Comparison of ENCODE assay signal across 8 cellular contexts in the genomic region with DNA sequence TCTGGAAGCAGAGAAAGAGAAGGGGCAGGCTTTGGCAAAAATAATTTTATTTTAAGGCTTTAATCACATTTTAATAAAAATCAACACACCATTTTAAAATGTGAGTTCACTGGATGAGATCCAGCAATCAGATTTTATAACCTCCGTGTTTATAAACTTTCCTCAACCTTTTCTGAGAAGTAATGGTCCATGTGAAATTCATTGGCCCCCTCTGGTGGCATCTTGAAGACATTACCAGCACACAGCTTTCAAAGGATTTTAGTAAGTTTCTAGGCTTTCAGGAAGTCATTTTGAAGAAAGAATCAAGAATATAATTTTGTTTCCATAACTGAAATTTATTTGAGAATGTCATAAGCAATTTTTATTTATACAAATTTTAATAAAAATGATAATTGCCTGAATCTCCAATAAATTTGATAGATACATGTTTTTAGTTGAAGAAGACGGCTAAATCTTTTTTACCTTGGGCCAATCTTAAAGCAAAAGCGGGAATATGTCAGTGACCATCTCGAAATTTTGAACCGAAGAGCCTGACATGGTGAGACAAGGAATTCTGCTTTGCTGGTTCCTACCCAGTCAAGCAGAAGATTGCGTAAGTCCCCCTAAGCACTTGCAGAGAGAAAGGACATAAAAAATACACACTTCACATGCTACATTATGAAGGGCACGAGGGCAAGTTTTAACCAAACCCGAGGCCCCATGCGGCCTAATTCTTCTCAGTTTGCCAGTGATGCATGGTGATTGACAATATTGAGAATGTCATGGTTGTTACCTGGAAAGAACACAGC.
DNase-seq lines count a peak whose midpoint lies in the region; ATAC-seq, FAIRE-seq and TF ChIP-seq lines count a peak whose summit lies in the region.

No MANE protein-coding gene starts in this region.

- H3K36me3 ChIP-seq in adrenal gland (replicated peaks in 1 of 2): no peaks in the 10 kb centered on the region
- H3K36me3 ChIP-seq in keratinocyte (ENCODE audit: control insufficient read depth in 2 of 2, extremely low read depth in 1 of 2, insufficient read depth in 2 of 2, low read length in 2 of 2): no peaks in the 10 kb centered on the region

- H2AFZ ChIP-seq in keratinocyte (ENCODE audit: control insufficient read depth, low read length): no peak overlapping the region

- H3K79me2 ChIP-seq in keratinocyte (ENCODE audit: control insufficient read depth, insufficient read depth, low read length): no peaks in the 10 kb centered on the region

- TF ChIP-seq CTCF in GM12865 (IDR thresholded peaks at IDR 0.05; ENCODE audit: insufficient read depth, low read depth, low read length, missing control alignments) (peak; percentile 56), NB4 (IDR thresholded peaks at IDR 0.05; ENCODE audit: low read depth, low read length) (peak; percentile 56), adrenal gland (IDR thresholded peaks at IDR 0.05) (peak; percentile 33 to 62 (median 42)), keratinocyte (optimal IDR thresholded peaks at IDR 0.05 in 1 of 3, IDR thresholded peaks at IDR 0.05 in 1 of 3, conservative IDR thresholded peaks at IDR 0.05 in 1 of 3; ENCODE audit: extremely low read depth in 1 of 3, insufficient read depth in 2 of 3, low read length in 3 of 3) (peak in 2 of 3 experiments; percentile 47 to 58)

- no peak overlapping the region for H3K4me2 ChIP-seq in keratinocyte (ENCODE audit: control insufficient read depth, extremely low read depth, insufficient read depth, low read depth, low read length)

- H3K9me3 ChIP-seq in adrenal gland (replicated peaks in 1 of 3) (no peaks in the 10 kb centered on the region), keratinocyte (ENCODE audit: control insufficient read depth, low read depth, low read length) (no peaks in the 10 kb centered on the region)

- intact Hi-C loops in adrenal gland (cut with DNase I): no loop called here

- dilution Hi-C loops in keratinocyte (cut with MboI; ENCODE audit: extremely low pct_ligation_motif_present, low sequenced_read_pairs): no loop called here

- peak; percentile 46 for ATAC-seq in HG02588 (IDR thresholded peaks at IDR 0.05; ENCODE audit: unreplicated experiment)

- no peaks in the 10 kb centered on the region for H3K9me1 ChIP-seq in keratinocyte (ENCODE audit: control insufficient read depth, extremely low read depth, insufficient read depth, low read length)

- FAIRE-seq in keratinocyte (lab: Jason Lieb, UNC): no peak

- H3K4me1 ChIP-seq in adrenal gland (replicated peaks in 1 of 2) (no peaks in the 10 kb centered on the region), keratinocyte (ENCODE audit: control insufficient read depth, extremely low read depth, insufficient read depth, low read length) (no peaks in the 10 kb centered on the region)

- H3K4me3 ChIP-seq in GM12865 (ENCODE audit: low read depth, low read length) (no peak overlapping the region), NB4 (ENCODE audit: low read depth, low read length) (no peak overlapping the region), adrenal gland (no peak overlapping the region), keratinocyte (ENCODE audit: control insufficient read depth in 2 of 3, extremely low read depth in 1 of 3, insufficient read depth in 2 of 3, low read depth in 1 of 3, low read length in 3 of 3) (no peak overlapping the region)

- DNase-seq in AG08396 (ENCODE audit: low spot score): peak; percentile 27
- DNase-seq in GM12865 (ENCODE audit: low read depth): peak; percentile 67
- DNase-seq in NB4 (ENCODE audit: low read depth): peak; percentile 51
- DNase-seq in adrenal gland: peak in 2 of 7 donors; percentile 4 to 18
- no peak for DNase-seq in keratinocyte (ENCODE audit: low read depth, low spot score)
- DNase-seq in activated T-cell treated with anti-CD3 and anti-CD28 coated beads for 4 hours: no peak
- no peak for DNase-seq in putamen (ENCODE audit: low spot score)

- TF ChIP-seq POLR2A in NB4 (IDR thresholded peaks at IDR 0.05; ENCODE audit: extremely low read depth, insufficient read length) (no peak), adrenal gland (IDR thresholded peaks at IDR 0.05) (no peak)

- H3K27me3 ChIP-seq in adrenal gland: no peaks in the 10 kb centered on the region
- no peaks in the 10 kb centered on the region for H3K27me3 ChIP-seq in keratinocyte (ENCODE audit: control insufficient read depth, extremely low read depth, insufficient read depth, low read length)

- H3K27ac ChIP-seq in adrenal gland: no peak overlapping the region
- H3K27ac ChIP-seq in keratinocyte (ENCODE audit: control insufficient read depth, insufficient read depth, low read length): no peak overlapping the region

- no peaks in the 10 kb centered on the region for H4K20me1 ChIP-seq in keratinocyte (ENCODE audit: control insufficient read depth, extremely low read depth, insufficient read depth, low read length)

- WGBS in adrenal gland, 4 donors: 50 to 59% (median 53%) methylated on average over 9 of the region's 9 CpGs

- no peak overlapping the region for H3K9ac ChIP-seq in keratinocyte (ENCODE audit: control insufficient read depth, extremely low read depth, insufficient read depth, low read length)

Comparison
In these comparisons a context has a peak if more than half of its experiments do, and no peak if none do; other contexts are left out.
1. DNase-seq: peak in AG08396 (single experiment), GM12865 (single experiment) and NB4 (single experiment); none in keratinocyte (single experiment), activated T-cell treated with anti-CD3 and anti-CD28 coated beads for 4 hours (single experiment) and putamen (single experiment).
2. Peak in every context shown above with its lines, with median percentiles within 50 percentile points of each other: CTCF ChIP-seq.